10 cellular contexts compared by ENCODE assay signal in genomic region chr14:54650331-54651017, GRCh38.
DNase-seq lines count a peak whose midpoint lies in the region; ATAC-seq and TF ChIP-seq lines count a peak whose summit lies in the region.
"Had no signal": no experiment of that assay in that cellular context is flagged by ENCODE, and none has a peak within 500 bp of the region (broad histone marks: within the 10 kb centered on the region; RNA-seq: fewer than 3 reads in every experiment).

No MANE protein-coding gene starts in this region.

- no peaks in the 10 kb centered on the region for H3K23me2 ChIP-seq in H9 (ENCODE audit: insufficient read length, low read depth, low read length, poor library complexity, severe bottlenecking)

- no peak overlapping the region for H3K9ac ChIP-seq in H9 (ENCODE audit: extremely low read depth, insufficient read length, low read length)

- H3T11ph ChIP-seq in H9 (ENCODE audit: low read length), result no peak overlapping the region

- no peak overlapping the region for H3K4me3 ChIP-seq in brain microvascular endothelial cell (ENCODE audit: low read depth, low read length)
- no peak overlapping the region for H3K4me3 ChIP-seq in kidney epithelial cell (ENCODE audit: low read depth, low read length)

- no peak overlapping the region for H2BK120ac ChIP-seq in H9 (ENCODE audit: low read depth, low read length, poor library complexity, severe bottlenecking)

- peak overlapping the region; percentile 92 for H2BK12ac ChIP-seq in H9 (ENCODE audit: insufficient read length, low read depth, low read length)

- no peak overlapping the region for H3K23ac ChIP-seq in H9 (ENCODE audit: insufficient read length, low read depth, low read length)

- DNase-seq in H9 (no peak), brain microvascular endothelial cell (peak; percentile 76), kidney epithelial cell (ENCODE audit: low read depth) (peak; percentile 90), OCI-M2 (lab: John Stamatoyannopoulos, UW; ENCODE audit: unreplicated experiment) (no peak), AML-193 (lab: John Stamatoyannopoulos, UW) (no peak), NCI-H1417 treated with DMSO at 0.1 percent for 48 hours (lab: John Stamatoyannopoulos, UW) (no peak)
- DNase-seq: activated naive CD4-positive, alpha-beta T cell treated with anti-CD3 and anti-CD28 coated beads, Interleukin-2, amount 50 U/mL, for 16 hours; NCI-H2171 treated with DMSO at 0.1 percent for 48 hours had no signal

- no peak for ATAC-seq in HG03159 (IDR thresholded peaks at IDR 0.05; ENCODE audit: unreplicated experiment)

- H2BK20ac ChIP-seq in H9 (ENCODE audit: low read depth, low read length, poor library complexity, severe bottlenecking), result no peak overlapping the region

- H3K9me3 Mint-ChIP-seq in H9, result no peaks in the 10 kb centered on the region
- H3K9me3 Mint-ChIP-seq in stimulated activated naive CD8-positive, alpha-beta T cell treated with anti-CD3 and anti-CD28 coated beads, Interleukin-15, Interleukin-2, amounts not matched to agents 100 ng/mL and 50 ng/mL, for 24 hours, result no peaks in the 10 kb centered on the region

- peaks cover 35 to 41% of the 10 kb centered on the region in 2 experiments for H3K4me1 Mint-ChIP-seq in H9
- peaks cover 14% of the 10 kb centered on the region for H3K4me1 Mint-ChIP-seq in stimulated activated naive CD8-positive, alpha-beta T cell treated with anti-CD3 and anti-CD28 coated beads, Interleukin-15, Interleukin-2, amounts not matched to agents 100 ng/mL and 50 ng/mL, for 24 hours (ENCODE audit: low read depth)

- H3K4me1 ChIP-seq in H9 (ENCODE audit: insufficient read depth, low read length), result peaks cover 23% of the 10 kb centered on the region; the same call in 1 of the 2 replicates

- peak overlapping the region; percentile 50 for H3K18ac ChIP-seq in H9 (ENCODE audit: insufficient read length, low read depth, low read length)

- H3K36me3 ChIP-seq in brain microvascular endothelial cell (replicated peaks) (no peaks in the 10 kb centered on the region), kidney epithelial cell (ENCODE audit: control insufficient read depth, insufficient read depth, low read length) (no peaks in the 10 kb centered on the region)

- H3K4me3 Mint-ChIP-seq in H9, result no peak overlapping the region
- H3K4me3 Mint-ChIP-seq in stimulated activated naive CD8-positive, alpha-beta T cell treated with anti-CD3 and anti-CD28 coated beads, Interleukin-15, Interleukin-2, amounts not matched to agents 100 ng/mL and 50 ng/mL, for 24 hours, result no peak overlapping the region

- no peak overlapping the region for H4K8ac ChIP-seq in H9 (replicated peaks; ENCODE audit: insufficient read length, low read depth, low read length)

- TF ChIP-seq CTCF in H9 (conservative IDR thresholded peaks at IDR 0.05) (no peak), brain microvascular endothelial cell (IDR thresholded peaks at IDR 0.05; ENCODE audit: low read depth, low read length, missing control alignments) (no peak), kidney epithelial cell (IDR thresholded peaks at IDR 0.05; ENCODE audit: insufficient read depth, low read length, poor library complexity, severe bottlenecking) (no peak)

- H3K36me3 Mint-ChIP-seq in H9 (ENCODE audit: insufficient read depth in 1 of 3, low read depth in 3 of 3), result no peaks in the 10 kb centered on the region
- H3K36me3 Mint-ChIP-seq in stimulated activated naive CD8-positive, alpha-beta T cell treated with anti-CD3 and anti-CD28 coated beads, Interleukin-15, Interleukin-2, amounts not matched to agents 100 ng/mL and 50 ng/mL, for 24 hours (ENCODE audit: low read depth), result no peaks in the 10 kb centered on the region

- WGBS in H9 (ENCODE audit: extremely low coverage, insufficient read length, low lambda C conversion rate), result no CpG with 5 or more reads among the region's 11 CpGs

- H3K79me2 ChIP-seq in H9 (ENCODE audit: insufficient read depth, low read length), result peaks cover 3% of the 10 kb centered on the region; the same call in 1 of the 2 replicates

- H3K27ac Mint-ChIP-seq in H9, result peak overlapping the region; percentile 7 to 51 (median 18); a peak in 4 of 7 replicates
- peak overlapping the region; percentile 1 for H3K27ac Mint-ChIP-seq in stimulated activated naive CD8-positive, alpha-beta T cell treated with anti-CD3 and anti-CD28 coated beads, Interleukin-15, Interleukin-2, amounts not matched to agents 100 ng/mL and 50 ng/mL, for 24 hours

- no peaks in the 10 kb centered on the region for H3K79me1 ChIP-seq in H9 (ENCODE audit: insufficient read depth, low read depth, low read length, poor library complexity, severe bottlenecking)

- peak overlapping the region; percentile 98 for H2AK5ac ChIP-seq in H9 (ENCODE audit: insufficient read length, low read length)

- H3K27me3 Mint-ChIP-seq in H9 (ENCODE audit: low read depth), result no peaks in the 10 kb centered on the region; the same call in 1 of the 2 replicates
- H3K27me3 Mint-ChIP-seq in stimulated activated naive CD8-positive, alpha-beta T cell treated with anti-CD3 and anti-CD28 coated beads, Interleukin-15, Interleukin-2, amounts not matched to agents 100 ng/mL and 50 ng/mL, for 24 hours, result peaks cover 29% of the 10 kb centered on the region

- in situ Hi-C loops in brain microvascular endothelial cell (cut with HindIII; ENCODE audit: low pct_ligation_motif_present, low sequenced_read_pairs), result no loop called here

- H2BK15ac ChIP-seq in H9 (ENCODE audit: low read depth, low read length), result no peak overlapping the region

- H3K4ac ChIP-seq in H9 (ENCODE audit: low read depth, low read length), result no peak overlapping the region

- no peak overlapping the region for H4K91ac ChIP-seq in H9 (ENCODE audit: insufficient read length, low read depth, low read length)

- H3K27ac ChIP-seq in H9 (ENCODE audit: insufficient read length, low read depth, low read length), result no peak overlapping the region
- H3K27ac ChIP-seq in brain microvascular endothelial cell, result peak overlapping the region; percentile 94

- H2BK5ac ChIP-seq in H9 (ENCODE audit: insufficient read length, low read length), result no peak overlapping the region

- no peaks in the 10 kb centered on the region for H3K9me3 ChIP-seq in H9 (ENCODE audit: control insufficient read depth, low read depth, low read length)

- no peak overlapping the region for H3K4me2 ChIP-seq in H9 (ENCODE audit: insufficient read depth, insufficient read length, low read length)

- no peaks in the 10 kb centered on the region for H4K20me1 ChIP-seq in H9 (ENCODE audit: control insufficient read depth, insufficient read depth, insufficient read length)

- H3K14ac ChIP-seq in H9 (ENCODE audit: insufficient read depth, low read length), result no peak overlapping the region; the same call in 1 of the 2 replicates

- H2AFZ ChIP-seq in H9 (ENCODE audit: low read length), result no peak overlapping the region

- H4K5ac ChIP-seq in H9 (ENCODE audit: insufficient read length, low read depth, low read length), result no peak overlapping the region

- no peaks in the 10 kb centered on the region for H3K27me3 ChIP-seq in H9 (ENCODE audit: insufficient read depth, low read length)
- no peaks in the 10 kb centered on the region for H3K27me3 ChIP-seq in brain microvascular endothelial cell (replicated peaks)
- no peaks in the 10 kb centered on the region for H3K27me3 ChIP-seq in kidney epithelial cell (ENCODE audit: control insufficient read depth, insufficient read depth, low read length)

- no peak overlapping the region for H3K56ac ChIP-seq in H9 (ENCODE audit: insufficient read length, low read depth, low read length)

Comparison
In these comparisons a context has a peak if more than half of its experiments do, and no peak if none do; other contexts are left out.
1. DNase-seq: peak in brain microvascular endothelial cell (single experiment) and kidney epithelial cell (single experiment); none in H9 (single experiment), OCI-M2 (single experiment), AML-193 (0 of 2) and NCI-H1417 treated with DMSO at 0.1 percent for 48 hours (single experiment).